10 cellular contexts compared by ENCODE assay signal in the genomic region with DNA sequence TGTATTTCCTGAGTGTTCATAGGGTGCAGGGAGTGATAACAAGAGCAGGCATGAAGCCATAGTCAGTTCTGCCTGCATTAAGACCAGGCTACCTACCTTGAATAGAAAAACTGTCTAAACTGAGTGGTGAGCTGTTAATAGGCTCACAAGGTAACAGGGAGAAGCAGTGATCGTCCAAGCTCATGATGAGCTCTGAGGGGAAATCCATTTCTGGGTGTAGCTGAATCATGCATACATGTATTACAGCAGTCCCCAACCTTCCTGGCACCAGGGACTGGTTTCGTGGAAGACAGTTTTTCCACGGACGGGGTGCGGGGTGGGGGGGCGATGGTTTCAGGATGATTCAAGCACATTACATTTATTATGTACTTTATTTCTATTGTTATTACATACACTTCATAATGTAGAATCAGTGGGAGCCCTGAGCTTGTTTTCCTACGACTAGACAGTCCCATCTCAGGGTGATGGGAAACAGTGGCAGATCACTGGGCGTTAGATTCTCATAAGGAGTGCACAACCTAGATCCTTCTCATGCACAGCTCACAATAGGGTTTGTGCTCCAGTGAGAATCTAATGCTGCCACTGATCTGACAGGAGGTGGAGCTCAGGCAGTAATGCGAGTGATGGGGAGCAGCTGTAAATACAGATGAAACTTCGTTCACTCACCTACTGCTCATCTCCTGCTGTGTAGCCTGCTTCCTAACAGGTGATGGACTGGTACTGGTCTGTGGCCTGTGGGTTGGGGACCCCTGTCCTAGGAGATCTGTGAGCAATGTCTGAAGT.
DNase-seq lines count a peak whose midpoint lies in the region; ATAC-seq lines count a peak whose summit lies in the region.
"Had no signal": no experiment of that assay in that cellular context is flagged by ENCODE, and none has a peak within 500 bp of the region (broad histone marks: within the 10 kb centered on the region; RNA-seq: fewer than 3 reads in every experiment).

No MANE protein-coding gene starts in this region.

- peak; percentile 82 to 85 for DNase-seq in activated T-cell treated with anti-CD3 and anti-CD28 coated beads, Interleukin-2, amount 50 U/mL, for 48 hours
- DNase-seq in stimulated activated CD8-positive, alpha-beta memory T cell treated with anti-CD3 and anti-CD28 coated beads, Interleukin-15, amount 100 ng/mL, for 4 hours (ENCODE audit: low read depth in 2 of 2): peak; percentile 1 to 15
- DNase-seq in cortex of kidney (lab: John Stamatoyannopoulos, UW): no peak
- no peak for DNase-seq in SIG-M5 (lab: John Stamatoyannopoulos, UW)
- DNase-seq in NCI-H2171 (lab: John Stamatoyannopoulos, UW): no peak
- DNase-seq in HPDE6-E6E7 (ENCODE audit: extremely low spot score): no peak
- DNase-seq: DND-41 had no signal

- ATAC-seq in GM19324 (IDR thresholded peaks at IDR 0.05; ENCODE audit: low FRiP score, unreplicated experiment): peak; percentile 16
- ATAC-seq in HG03432 (IDR thresholded peaks at IDR 0.05; ENCODE audit: unreplicated experiment): peak; percentile 16
- ATAC-seq: HCT116 had no signal

Comparison
In these comparisons a context has a peak if more than half of its experiments do, and no peak if none do; other contexts are left out.
1. DNase-seq: peak in activated T-cell treated with anti-CD3 and anti-CD28 coated beads, Interleukin-2, amount 50 U/mL, for 48 hours (2 of 2) and stimulated activated CD8-positive, alpha-beta memory T cell treated with anti-CD3 and anti-CD28 coated beads, Interleukin-15, amount 100 ng/mL, for 4 hours (2 of 2); none in cortex of kidney (single experiment), SIG-M5 (single experiment), NCI-H2171 (single experiment) and HPDE6-E6E7 (single experiment).